In genomic region chr1:212289262-212290077, GRCh38 we compare ENCODE assay signal across 17 cellular contexts. TPM values are rescaled to one million over a fixed set of nuclear protein-coding genes. Genes with fewer than 3 reads are reported as not detected.
DNase-seq lines count a peak whose midpoint lies in the region; ATAC-seq and TF ChIP-seq lines count a peak whose summit lies in the region.
"Had no signal": no experiment of that assay in that cellular context is flagged by ENCODE, and none has a peak within 500 bp of the region (broad histone marks: within the 10 kb centered on the region; RNA-seq: fewer than 3 reads in every experiment).

No MANE protein-coding gene starts in this region.

- no peaks in the 10 kb centered on the region for H3K36me3 Mint-ChIP-seq in progenitor cell of endocrine pancreas (ENCODE audit: insufficient read depth)

- peak overlapping the region in 4 of 10 donors; percentile 98 to 99 (median 98) for H3K27ac ChIP-seq in heart right ventricle
- H3K27ac ChIP-seq in PC-9, result 0 out of 2 replicates have a peak overlapping the region, but pooled peaks have one; percentile 18
- H3K27ac ChIP-seq in iPS-20b (ENCODE audit: low read length), result no peak overlapping the region
- no peak overlapping the region for H3K27ac ChIP-seq in upper lobe of right lung
- no peak overlapping the region for H3K27ac ChIP-seq in adrenal gland
- H3K27ac ChIP-seq: foreskin keratinocyte, RWPE1, WERI-Rb-1 had no signal

- H3K27me3 ChIP-seq in heart right ventricle (no peaks in the 10 kb centered on the region), PC-9 (ENCODE audit: insufficient read depth, low read depth) (no peaks in the 10 kb centered on the region), iPS-20b (ENCODE audit: insufficient read depth, low read length) (no peaks in the 10 kb centered on the region), upper lobe of right lung (no peaks in the 10 kb centered on the region), adrenal gland (no peaks in the 10 kb centered on the region)
- H3K27me3 ChIP-seq: foreskin keratinocyte had no signal

- H3F3A ChIP-seq in PC-9 (ENCODE audit: insufficient read depth, low read depth), result peaks cover 18% of the 10 kb centered on the region

- no TSS peak for BruUV-seq in PC-9 (replicated peaks; lab: Mats Ljungman, UMichigan)

- H3K4me3 ChIP-seq in heart right ventricle, result peak overlapping the region in 8 of 10 donors; percentile 81 to 95 (median 93)
- no peak overlapping the region for H3K4me3 ChIP-seq in PC-9
- no peak overlapping the region for H3K4me3 ChIP-seq in iPS-20b (ENCODE audit: low read length)
- H3K4me3 ChIP-seq in upper lobe of right lung, result peak overlapping the region; percentile 86
- H3K4me3 ChIP-seq in adrenal gland, result no peak overlapping the region
- H3K4me3 ChIP-seq: HAP-1 had no signal

- peaks cover 81% of the 10 kb centered on the region for H3K79me2 ChIP-seq in PC-9 (ENCODE audit: low read depth)

- TF ChIP-seq CTCF in heart right ventricle (IDR thresholded peaks at IDR 0.05) (no peak), PC-9 (conservative IDR thresholded peaks at IDR 0.05) (no peak), upper lobe of right lung (IDR thresholded peaks at IDR 0.05) (no peak), adrenal gland (IDR thresholded peaks at IDR 0.05) (no peak), progenitor cell of endocrine pancreas (IDR thresholded peaks at IDR 0.05; ENCODE audit: unreplicated experiment) (no peak)

- H3K27ac Mint-ChIP-seq in progenitor cell of endocrine pancreas, result no peak overlapping the region

- peaks cover 43% of the 10 kb centered on the region for H3K4me1 Mint-ChIP-seq in progenitor cell of endocrine pancreas (ENCODE audit: low read depth)

- TF ChIP-seq POLR2A in adrenal gland (IDR thresholded peaks at IDR 0.05), result no peak

- no peak overlapping the region for H3K4me3 Mint-ChIP-seq in progenitor cell of endocrine pancreas (ENCODE audit: low read depth)

- DNase-seq in heart right ventricle (no peak), Right ventricle myocardium inferior (ENCODE audit: missing footprints) (no peak), PC-9 (no peak), upper lobe of right lung (no peak), adrenal gland (no peak), progenitor cell of endocrine pancreas (ENCODE audit: low spot score, unreplicated experiment) (no peak)
- DNase-seq: activated naive CD4-positive, alpha-beta T cell treated with anti-CD3 and anti-CD28 coated beads, Interleukin-2, amount 50 U/mL, for 16 hours; mesendoderm; NCI-H2107; posterior cingulate gyrus; stimulated activated CD4-positive, alpha-beta T cell treated with anti-CD3 and anti-CD28 coated beads, Interleukin-4, amount 100 ng/mL, for 4 hours; WERI-Rb-1 had no signal

- no peaks in the 10 kb centered on the region for H3K9me3 Mint-ChIP-seq in progenitor cell of endocrine pancreas (ENCODE audit: low read depth)

- no peak overlapping the region for H2AFZ ChIP-seq in PC-9

- H3K4me1 ChIP-seq in heart right ventricle, result peaks cover 0 to 82% (median 69%) of the 10 kb centered on the region in 9 donors
- peaks cover 41% of the 10 kb centered on the region for H3K4me1 ChIP-seq in PC-9 (replicated peaks; ENCODE audit: insufficient read depth)
- peaks cover 31% of the 10 kb centered on the region; the same call in 1 of the 2 replicates for H3K4me1 ChIP-seq in iPS-20b (ENCODE audit: insufficient read depth, low read length)
- peaks cover 52% of the 10 kb centered on the region for H3K4me1 ChIP-seq in upper lobe of right lung
- H3K4me1 ChIP-seq in adrenal gland (replicated peaks in 1 of 2), result peaks cover 8 to 43% of the 10 kb centered on the region in 2 donors

- no peaks in the 10 kb centered on the region for H3K27me3 Mint-ChIP-seq in progenitor cell of endocrine pancreas

- H3K36me3 ChIP-seq in heart right ventricle (no peaks in the 10 kb centered on the region), PC-9 (ENCODE audit: low read depth) (no peaks in the 10 kb centered on the region), iPS-20b (ENCODE audit: insufficient read depth, low read depth, low read length) (no peaks in the 10 kb centered on the region), upper lobe of right lung (no peaks in the 10 kb centered on the region), adrenal gland (replicated peaks in 1 of 2) (no peaks in the 10 kb centered on the region)
- H3K36me3 ChIP-seq: HAP-1, WERI-Rb-1 had no signal

- 29 to 35% methylated on average over 4 of the region's 4 CpGs for WGBS in heart right ventricle, 2 donors
- WGBS in adrenal gland, 4 donors, result 63 to 68% (median 65%) methylated on average over 4 of the region's 4 CpGs

- POLR2A ChIA-PET in PC-9 (lab: Charles Lee; ENCODE audit: unreplicated experiment), result no interaction called here

- intact Hi-C loops in heart right ventricle (cut with DNase I), result loop anchor here (1.0 to 10.0 kb wide), 14 partner anchors 38 to 217 kb away; no protein-coding TSS in a partner anchor
- intact Hi-C loops in Right ventricle myocardium inferior (cut with DNase I), result loop anchor here (2.0 to 5.0 kb wide), 3 partner anchors 78 to 219 kb away; no protein-coding TSS in a partner anchor
- intact Hi-C loops in PC-9 (cut with micrococcal nuclease; ENCODE audit: unreplicated experiment), result loop anchor here (2.0 to 10.0 kb wide), 6 partner anchors 105 to 715 kb away; partner anchors contain the start of genes NEK2 and SLC30A1
- intact Hi-C loops in upper lobe of right lung (cut with DNase I), result loop anchor here (10.0 kb wide), 1 partner anchor 215 kb away; no protein-coding TSS in a partner anchor
- intact Hi-C loops in adrenal gland (cut with DNase I), result loop anchor here in 1 of 2 donors (10.0 kb wide), 2 partner anchors 165 to 215 kb away; no protein-coding TSS in a partner anchor

- H3K9me2 ChIP-seq in PC-9 (ENCODE audit: insufficient read depth), result no peaks in the 10 kb centered on the region

- ATAC-seq in heart right ventricle, result no peak
- no peak for ATAC-seq in Right ventricle myocardium inferior
- ATAC-seq in upper lobe of right lung, result no peak
- no peak for ATAC-seq in esophagus mucosa
- ATAC-seq: foreskin keratinocyte had no signal

- H3K4me2 ChIP-seq in PC-9, result no peak overlapping the region

- H3K9me3 ChIP-seq in heart right ventricle, result no peaks in the 10 kb centered on the region
- no peaks in the 10 kb centered on the region for H3K9me3 ChIP-seq in PC-9 (ENCODE audit: insufficient read depth, low read depth)
- no peaks in the 10 kb centered on the region for H3K9me3 ChIP-seq in iPS-20b (ENCODE audit: insufficient read depth, low read depth, low read length)
- H3K9me3 ChIP-seq in upper lobe of right lung, result no peaks in the 10 kb centered on the region
- no peaks in the 10 kb centered on the region for H3K9me3 ChIP-seq in adrenal gland (replicated peaks in 1 of 3)
- H3K9me3 ChIP-seq: HAP-1 had no signal

- 0 out of 2 replicates have a peak overlapping the region, but pooled peaks have one; percentile 11 for H3K9ac ChIP-seq in iPS-20b (ENCODE audit: low read depth, low read length)

- H4K20me1 ChIP-seq in PC-9 (ENCODE audit: insufficient read depth), result no peaks in the 10 kb centered on the region

- CTCF ChIA-PET in PC-9 (lab: Charles Lee), result no interaction called here

RNA-seq across cellular contexts. Expression of gene PPP2R5A, which starts 4.3 kb away (rescaled TPM):
- total RNA-seq in heart right ventricle (10 to 100 TPM; 48.6 to 86.8 (median 57.3) TPM), Right ventricle myocardium inferior (80.8 TPM), PC-9 (2021) (22.8 and 26.7 TPM in 2 replicates), upper lobe of right lung (88.4 TPM), esophagus mucosa (55.7 TPM), adrenal gland (10 to 100 TPM; 11.8 to 27.5 (median 24.2) TPM), progenitor cell of endocrine pancreas (20.8 and 21.4 TPM in 2 replicates)
- polyA plus RNA-seq in heart right ventricle (10 to 100 TPM; 44.2 to 85.7 TPM), adrenal gland (10 to 100 TPM; 13.3 to 19.8 (median 14.5) TPM)

Comparison
In these comparisons a context has a peak if more than half of its experiments do, and no peak if none do; other contexts are left out.
1. H3K4me3 ChIP-seq: peak in heart right ventricle (8 of 10) and upper lobe of right lung (single experiment); none in PC-9 (single experiment), iPS-20b (single experiment) and adrenal gland (0 of 4).